ENCODE assay signal across 1 cellular context in genomic region chr7:43618073-43618472, GRCh38.
TF ChIP-seq lines count a peak whose summit lies in the region.

No MANE protein-coding gene starts in this region.

TF ChIP-seq in GM23338, 12 proteins besides CTCF, POLR2A, EP300 and RAD21 (continued from another document):
- TF ChIP-seq REST (IDR thresholded peaks at IDR 0.05; ENCODE audit: unreplicated experiment) (no peak), ZNF462 (CRISPR knock-in tag; IDR thresholded peaks at IDR 0.05) (no peak), CREB1 (CRISPR knock-in tag; IDR thresholded peaks at IDR 0.05; ENCODE audit: low read depth) (no peak), EZH2 (IDR thresholded peaks at IDR 0.05; ENCODE audit: low read depth, unreplicated experiment) (no peak), NANOG (IDR thresholded peaks at IDR 0.05; ENCODE audit: borderline replicate concordance) (no peak)
TF ChIP-seq in GM23338: peak in this region for 0.
